8 cellular contexts compared by ENCODE assay signal in genomic region chr19:23116802-23117571, GRCh38. TPM values are rescaled to one million over a fixed set of nuclear protein-coding genes. Genes with fewer than 3 reads are reported as not detected.
DNase-seq lines count a peak whose midpoint lies in the region; ATAC-seq and TF ChIP-seq lines count a peak whose summit lies in the region.

Gene ZNF730, plus strand, starts transcription at chr19:23117025. Its CDS starts 149 bp downstream, at chr19:23117174.

- no peaks in the 10 kb centered on the region for H3K36me3 ChIP-seq in left lung

- H3K4me1 ChIP-seq in left lung = peaks cover 0 to 3% of the 10 kb centered on the region in 2 donors

- peak; percentile 58 for DNase-seq in Ammon's horn (ENCODE audit: low spot score)
- DNase-seq in NB4 (ENCODE audit: low read depth) = peak; percentile 95
- peak; percentile 43 to 72 for DNase-seq in left lung
- peak; percentile 24 to 57 for DNase-seq in stimulated activated CD4-positive, alpha-beta T cell treated with anti-CD3 and anti-CD28 coated beads, Interleukin-2, amount 100 ng/mL, for 24 hours
- DNase-seq in NCI-H1417 treated with DMSO at 0.1 percent for 48 hours (lab: John Stamatoyannopoulos, UW) = no peak

- H3K36me3 Mint-ChIP-seq in dendritic cell treated with granulocyte-macrophage colony-stimulating factor and Interleukin-4, amounts not matched to agents 40 ng/mL and 50 ng/mL, for 4 days (ENCODE audit: low read depth) = peaks cover 23% of the 10 kb centered on the region

- peak; percentile 51 for TF ChIP-seq POLR2A in NB4 (IDR thresholded peaks at IDR 0.05; ENCODE audit: extremely low read depth, insufficient read length)

- H3K27ac ChIP-seq in left lung = no peak within 1 kb of the TSS

- intact Hi-C loops in dendritic cell treated with granulocyte-macrophage colony-stimulating factor and Interleukin-4, amounts not matched to agents 40 ng/mL and 50 ng/mL, for 4 days (cut with micrococcal nuclease) = no loop called here
- intact Hi-C loops in left lung (cut with DNase I) = no loop called here

- peaks cover 0 to 12% of the 10 kb centered on the region in 2 donors for H3K27me3 ChIP-seq in left lung

- ATAC-seq in GM21515 (IDR thresholded peaks at IDR 0.05; ENCODE audit: unreplicated experiment) (peak; percentile 67), left lung (peak; percentile 94)
- peak; percentile 58 to 72 for ATAC-seq in activated CD4-positive, CD25-positive, alpha-beta regulatory T cell treated with anti-CD3 and anti-CD28 coated beads, Interleukin-2, amount 50 U/mL, for 24 hours

- H3K9me3 Mint-ChIP-seq in dendritic cell treated with granulocyte-macrophage colony-stimulating factor and Interleukin-4, amounts not matched to agents 40 ng/mL and 50 ng/mL, for 4 days = peaks cover 22% of the 10 kb centered on the region

- peak within 1 kb of the TSS; percentile 96 for H3K4me3 Mint-ChIP-seq in dendritic cell treated with granulocyte-macrophage colony-stimulating factor and Interleukin-4, amounts not matched to agents 40 ng/mL and 50 ng/mL, for 4 days

- TF ChIP-seq CTCF in NB4 (IDR thresholded peaks at IDR 0.05; ENCODE audit: low read depth, low read length) = no peak
- TF ChIP-seq CTCF in left lung (IDR thresholded peaks at IDR 0.05) = no peak

- peaks cover 9% of the 10 kb centered on the region for H3K4me1 Mint-ChIP-seq in dendritic cell treated with granulocyte-macrophage colony-stimulating factor and Interleukin-4, amounts not matched to agents 40 ng/mL and 50 ng/mL, for 4 days (ENCODE audit: low read depth)

- no peaks in the 10 kb centered on the region for H3K27me3 Mint-ChIP-seq in dendritic cell treated with granulocyte-macrophage colony-stimulating factor and Interleukin-4, amounts not matched to agents 40 ng/mL and 50 ng/mL, for 4 days

- H3K27ac Mint-ChIP-seq in dendritic cell treated with granulocyte-macrophage colony-stimulating factor and Interleukin-4, amounts not matched to agents 40 ng/mL and 50 ng/mL, for 4 days = peak within 1 kb of the TSS; percentile 85

- H3K9me3 ChIP-seq in left lung = peaks cover 0 to 4% of the 10 kb centered on the region in 2 donors

- H3K4me3 ChIP-seq in NB4 (ENCODE audit: low read depth, low read length) (peak within 1 kb of the TSS; percentile 72), left lung (peak within 1 kb of the TSS; percentile 42 to 59)

RNA-seq across cellular contexts. Expression of gene ZNF730, which starts in this region (rescaled TPM):
- total RNA-seq in left lung = 1 to 10 TPM; 2.8 to 2.9 TPM
